In genomic region chr9:41790719-41791363, GRCh38 we compare ENCODE assay signal across 8 cellular contexts.
DNase-seq lines count a peak whose midpoint lies in the region; TF ChIP-seq lines count a peak whose summit lies in the region.
"Not testable (repeated sequence)": the region's sequence is repeated elsewhere in the genome, so short reads cannot be mapped to it uniquely, and the experiment has no call there.

No MANE protein-coding gene starts in this region.

- peak overlapping the region in 4 of 7 donors; percentile 9 to 85 (median 43) for H3K27ac Mint-ChIP-seq in CD14-positive monocyte

- peaks cover 18% of the 10 kb centered on the region for H3K4me1 Mint-ChIP-seq in CD14-positive monocyte

- peak overlapping the region in 1 of 2 donors; percentile 63 for H3K4me3 Mint-ChIP-seq in CD14-positive monocyte

- H3K4me3 ChIP-seq in Peyer's patch; brain microvascular endothelial cell (ENCODE audit: low read depth, low read length); fibroblast of mammary gland (ENCODE audit: control insufficient read depth, low read depth, low read length); neutrophil (ENCODE audit: low read depth in 1 of 2, low read length in 1 of 2); transverse colon: not testable (repeated sequence)

- not testable (repeated sequence) for H3K36me3 Mint-ChIP-seq in CD14-positive monocyte

- H3K9me3 ChIP-seq in Peyer's patch, neutrophil, transverse colon: not testable (repeated sequence)

- not testable (repeated sequence) for TF ChIP-seq CTCF in CD14-positive monocyte (IDR thresholded peaks at IDR 0.05); Peyer's patch (IDR thresholded peaks at IDR 0.05); brain microvascular endothelial cell (IDR thresholded peaks at IDR 0.05; ENCODE audit: low read depth, low read length, missing control alignments); fibroblast of mammary gland (conservative IDR thresholded peaks at IDR 0.05; ENCODE audit: control insufficient read depth, insufficient read depth, low read depth, low read length); neutrophil (IDR thresholded peaks at IDR 0.05); transverse colon (IDR thresholded peaks at IDR 0.05)

- not testable (repeated sequence) for H3K27me3 Mint-ChIP-seq in CD14-positive monocyte (ENCODE audit: low read depth in 3 of 3)

- not testable (repeated sequence) for H3K27me3 ChIP-seq in Peyer's patch; brain microvascular endothelial cell (replicated peaks); neutrophil; transverse colon

- not testable (repeated sequence) for H3K36me3 ChIP-seq in Peyer's patch; brain microvascular endothelial cell (replicated peaks); neutrophil; transverse colon

- peaks cover 0 to 10% (median 3%) of the 10 kb centered on the region in 7 donors for H3K9me3 Mint-ChIP-seq in CD14-positive monocyte

- not testable (repeated sequence) for DNase-seq in CD14-positive monocyte (ENCODE audit: low spot score)
- DNase-seq in HT1080 (ENCODE audit: low read depth), result peak; percentile 84
- peak in 2 of 3 donors; percentile 64 to 86 for DNase-seq in Peyer's patch
- peak; percentile 89 for DNase-seq in brain microvascular endothelial cell
- DNase-seq in fibroblast of mammary gland (ENCODE audit: low read depth), result peak; percentile 7
- peak; percentile 35 for DNase-seq in left kidney (ENCODE audit: low read depth, low spot score)
- DNase-seq in transverse colon, result peak; percentile 77

- TF ChIP-seq EP300 in transverse colon (IDR thresholded peaks at IDR 0.05; ENCODE audit: low read depth), result not testable (repeated sequence)

- intact Hi-C loops in CD14-positive monocyte (cut with micrococcal nuclease); transverse colon (cut with DNase I; ENCODE audit: low total_unique reads): not testable (repeated sequence)

- in situ Hi-C loops in brain microvascular endothelial cell (cut with HindIII; ENCODE audit: low pct_ligation_motif_present, low sequenced_read_pairs); transverse colon (cut with MboI; ENCODE audit: low pct_ligation_motif_present in 1 of 4, low pct_unique_long_range_greater_than_20kb in 1 of 4, low sequenced_read_pairs in 3 of 4): not testable (repeated sequence)

- H3K27ac ChIP-seq in Peyer's patch, result peak overlapping the region in 2 of 4 donors; percentile 40 to 70
- peak overlapping the region; percentile 52 for H3K27ac ChIP-seq in brain microvascular endothelial cell
- peak overlapping the region; percentile 54 for H3K27ac ChIP-seq in neutrophil
- peak overlapping the region; percentile 64 to 78 (median 68) for H3K27ac ChIP-seq in transverse colon

- WGBS in transverse colon (ENCODE audit: low coverage in 1 of 2), 2 donors, result 22 to 25% methylated on average over 6 of the region's 7 CpGs

- H3K4me1 ChIP-seq in Peyer's patch, transverse colon: not testable (repeated sequence)
- H3K4me1 ChIP-seq in neutrophil (ENCODE audit: control insufficient read depth in 1 of 2, insufficient read depth in 1 of 2, low read depth in 1 of 2, low read length in 1 of 2), result peaks cover 16 to 21% of the 10 kb centered on the region in 2 experiments

- TF ChIP-seq POLR2A in Peyer's patch (IDR thresholded peaks at IDR 0.05); transverse colon (IDR thresholded peaks at IDR 0.05): not testable (repeated sequence)
